In genomic region chr20:17612287-17612974, GRCh38 we compare ENCODE assay signal across 10 cellular contexts. TPM values are rescaled to one million over a fixed set of nuclear protein-coding genes. Genes with fewer than 3 reads are reported as not detected.
DNase-seq lines count a peak whose midpoint lies in the region; ATAC-seq and TF ChIP-seq lines count a peak whose summit lies in the region.
"Had no signal": no experiment of that assay in that cellular context is flagged by ENCODE, and none has a peak within 500 bp of the region (broad histone marks: within the 10 kb centered on the region; RNA-seq: fewer than 3 reads in every experiment).

No MANE protein-coding gene starts in this region.

- H3K36me3 ChIP-seq in sigmoid colon, result peaks cover 8 to 43% (median 21%) of the 10 kb centered on the region in 4 donors
- peaks cover 5% of the 10 kb centered on the region for H3K36me3 ChIP-seq in SJCRH30

- peak in 1 of 2 donors; percentile 10 for TF ChIP-seq POLR2A in sigmoid colon (IDR thresholded peaks at IDR 0.05)

- intact Hi-C loops in sigmoid colon (cut with DNase I), result loop anchor here (2.0 kb wide), 1 partner anchor 42 kb away; the partner anchor contains the start of gene DSTN

- peak; percentile 29 for DNase-seq in HT-29 (ENCODE audit: low spot score)
- DNase-seq in activated T-cell treated with anti-CD3 and anti-CD28 coated beads for 48 hours (ENCODE audit: low read depth), result peak; percentile 20
- DNase-seq in fibroblast of pulmonary artery (ENCODE audit: low read depth), result peak; percentile 81
- DNase-seq in sigmoid colon, result peak; percentile 91
- DNase-seq in NOMO-1 treated with DMSO at 0.1 percent for 48 hours (lab: John Stamatoyannopoulos, UW; ENCODE audit: unreplicated experiment), result no peak
- no peak for DNase-seq in SJCRH30
- DNase-seq in NCI-H2196 treated with DMSO at 0.1 percent for 48 hours (lab: John Stamatoyannopoulos, UW; ENCODE audit: unreplicated experiment), result no peak

- H3K27ac ChIP-seq in sigmoid colon (peak overlapping the region; percentile 86 to 100 (median 92)), SJCRH30 (no peak overlapping the region)

- H3K4me1 ChIP-seq in sigmoid colon (peaks cover 0 to 97% (median 91%) of the 10 kb centered on the region in 4 donors), SJCRH30 (no peaks in the 10 kb centered on the region)

- no peak for ATAC-seq in GM21360 (IDR thresholded peaks at IDR 0.05; ENCODE audit: unreplicated experiment)

- peak; percentile 89 to 98 (median 97) for TF ChIP-seq EP300 in sigmoid colon (IDR thresholded peaks at IDR 0.05)

- H3K4me3 ChIP-seq in fibroblast of pulmonary artery (replicated peaks; ENCODE audit: low read depth, low read length), result no peak overlapping the region
- no peak overlapping the region for H3K4me3 ChIP-seq in sigmoid colon
- no peak overlapping the region for H3K4me3 ChIP-seq in SJCRH30
- H3K4me3 ChIP-seq: K562, lung had no signal

- TF ChIP-seq CTCF in fibroblast of pulmonary artery (IDR thresholded peaks at IDR 0.05; ENCODE audit: low read length, missing control alignments), result no peak
- no peak for TF ChIP-seq CTCF in sigmoid colon (IDR thresholded peaks at IDR 0.05)

- H3K9me3 ChIP-seq in sigmoid colon (no peaks in the 10 kb centered on the region), SJCRH30 (replicated peaks) (no peaks in the 10 kb centered on the region)

- H3K27me3 ChIP-seq in sigmoid colon (no peaks in the 10 kb centered on the region), SJCRH30 (no peaks in the 10 kb centered on the region)

- 51 to 52% methylated on average over 16 of the region's 16 CpGs for WGBS in sigmoid colon, 2 donors

RNA-seq across cellular contexts. Expression of gene DSTN, which starts 42.6 kb away (rescaled TPM):
- 91.7 and 98.4 TPM in 2 replicates for total RNA-seq in HT-29 (2014; rRNA removed; shearing (Covaris generic))
- 1,000 to 10,000 TPM; 1,872 to 2,237 (median 1,948) TPM for total RNA-seq in sigmoid colon
- polyA plus RNA-seq in sigmoid colon, result 100 to 1,000 TPM; 429 to 672 (median 586) TPM
- total RNA-seq in SJCRH30 (2014; rRNA removed; shearing (Covaris generic)), result 117 and 121 TPM in 2 replicates

Comparison
In these comparisons a context has a peak if more than half of its experiments do, and no peak if none do; other contexts are left out.
1. DNase-seq: peak in HT-29 (single experiment), activated T-cell treated with anti-CD3 and anti-CD28 coated beads for 48 hours (single experiment), fibroblast of pulmonary artery (single experiment) and sigmoid colon (single experiment); none in NOMO-1 treated with DMSO at 0.1 percent for 48 hours (single experiment), SJCRH30 (0 of 2) and NCI-H2196 treated with DMSO at 0.1 percent for 48 hours (single experiment).
2. RNA of gene DSTN, which starts 42.6 kb away (total RNA-seq): 1,872 to 2,237 TPM in sigmoid colon; 117 to 121 TPM in SJCRH30 and 91.7 to 98.4 TPM in HT-29; every median in the first group is over 10 times any median in the second.